12 cellular contexts compared by ENCODE assay signal in genomic region chr17:76238847-76239537, GRCh38. TPM values are rescaled to one million over a fixed set of nuclear protein-coding genes. Genes with fewer than 3 reads are reported as not detected.
DNase-seq lines count a peak whose midpoint lies in the region; ATAC-seq, FAIRE-seq and TF ChIP-seq lines count a peak whose summit lies in the region.
"Had no signal": no experiment of that assay in that cellular context is flagged by ENCODE, and none has a peak within 500 bp of the region (broad histone marks: within the 10 kb centered on the region; RNA-seq: fewer than 3 reads in every experiment).

No MANE protein-coding gene starts in this region.

- H3K9ac ChIP-seq in K562 (ENCODE audit: insufficient read depth in 1 of 2, low read depth in 2 of 2, low read length in 2 of 2) = peak overlapping the region; percentile 67 to 79; a peak in 1 of 4 replicates

- TSS peak; percentile 50 for BruUV-seq in K562 (replicated peaks; lab: Mats Ljungman, UMichigan)

- no peaks in the 10 kb centered on the region for H4K20me1 ChIP-seq in K562 (replicated peaks; ENCODE audit: control insufficient read depth, insufficient read depth, low read length)

- no peak for DNase-seq in CD4-positive, alpha-beta T cell
- DNase-seq in HAP-1 (ENCODE audit: low spot score in 2 of 2) = no peak
- DNase-seq in K562 (ENCODE audit: extremely low read depth in 1 of 4, low spot score in 3 of 4) = no peak
- no peak for DNase-seq in NCI-H2227 (lab: John Stamatoyannopoulos, UW; ENCODE audit: unreplicated experiment)
- DNase-seq in H7 = no peak
- DNase-seq: midbrain, RPMI8226 had no signal

- no peaks in the 10 kb centered on the region for H3K9me3 ChIP-seq in CD4-positive, alpha-beta T cell (ENCODE audit: control insufficient read depth, low read length)
- H3K9me3 ChIP-seq in HAP-1 (no peaks in the 10 kb centered on the region), K562 (replicated peaks; ENCODE audit: control insufficient read depth, insufficient read depth, low read depth, low read length) (no peaks in the 10 kb centered on the region)
- H3K9me3 ChIP-seq: thoracic aorta had no signal

- no peak overlapping the region for H3K27ac ChIP-seq in CD4-positive, alpha-beta T cell (ENCODE audit: low read depth, low read length)
- peak overlapping the region; percentile 85; the same call in 2 of the 3 replicates for H3K27ac ChIP-seq in K562 (ENCODE audit: extremely low read depth, low read depth, low read length)
- H3K27ac ChIP-seq: thoracic aorta had no signal

- ATAC-seq in CD4-positive, alpha-beta T cell (ENCODE audit: poor library complexity) = no peak
- ATAC-seq in K562 = peak; percentile 4; the same call in 1 of the 3 replicates
- no peak for ATAC-seq in GM21576 (IDR thresholded peaks at IDR 0.05; ENCODE audit: unreplicated experiment)
- ATAC-seq in SK-N-SH treated with all-trans-retinoic acid at 6 μM for 48 hours = no peak

- TF ChIP-seq CTCF in CD4-positive, alpha-beta T cell (IDR thresholded peaks at IDR 0.05) = no peak
- TF ChIP-seq CTCF in K562 (IDR thresholded peaks at IDR 0.05 in 2 of 3, conservative IDR thresholded peaks at IDR 0.05 in 1 of 3; ENCODE audit: insufficient read depth in 2 of 3, low read depth in 1 of 3, low read length in 3 of 3) (no peak), nephron (IDR thresholded peaks at IDR 0.05; ENCODE audit: unreplicated experiment in 3 of 3) (no peak)

- H3K27ac Mint-ChIP-seq in CD4-positive, alpha-beta T cell = peak overlapping the region; percentile 72
- peak overlapping the region; percentile 10 to 78 (median 19) for H3K27ac Mint-ChIP-seq in nephron

- POLR2A ChIA-PET in CD4-positive, alpha-beta T cell (lab: Charles Lee) = interaction anchor here (0.6 to 18.7 kb wide), 11 partner anchors 9 to 1225 kb away, joined by 3 to 394 read pairs (median 5); partner anchors contain the start of gene UBALD2
- POLR2A ChIA-PET in K562 (lab: Yijun Ruan, JAX) = interaction anchor here (0.5 to 4.8 kb wide), 13 partner anchors 10 to 329 kb away, joined by 3 to 42 read pairs (median 4); no protein-coding TSS in a partner anchor

- 9% methylated on average over 11 of the region's 11 CpGs for WGBS in K562 (ENCODE audit: insufficient coverage, low coverage, missing lambda C conversion rate)

- peaks cover 21% of the 10 kb centered on the region for H3K4me1 ChIP-seq in HAP-1
- peaks cover 27 to 36% of the 10 kb centered on the region in 2 experiments; a peak in 4 of 5 replicates for H3K4me1 ChIP-seq in K562 (replicated peaks in 1 of 2; ENCODE audit: control insufficient read depth in 2 of 2, insufficient read depth in 2 of 2, low read length in 2 of 2)

- TF ChIP-seq RAD21 in K562 (CRISPR knock-in tag; conservative IDR thresholded peaks at IDR 0.05 in 1 of 2, IDR thresholded peaks at IDR 0.05 in 1 of 2) = no peak

- no peaks in the 10 kb centered on the region for H3K9me1 ChIP-seq in K562 (ENCODE audit: control insufficient read depth, insufficient read depth, low read length)

- peaks cover 57% of the 10 kb centered on the region for H3K4me1 Mint-ChIP-seq in CD4-positive, alpha-beta T cell (ENCODE audit: low read depth)
- peaks cover 26% of the 10 kb centered on the region for H3K4me1 Mint-ChIP-seq in nephron

- H3K79me2 ChIP-seq in K562 (ENCODE audit: control insufficient read depth, insufficient read depth, low read length) = peaks cover 76% of the 10 kb centered on the region

- CTCF ChIA-PET in CD4-positive, alpha-beta T cell (lab: Charles Lee) = interaction anchor here (0.6 to 2.4 kb wide), 5 partner anchors 38 to 118 kb away, joined by 4 to 14 read pairs (median 6); partner anchors contain the start of gene FOXJ1
- CTCF ChIA-PET in K562 (lab: Yijun Ruan, JAX; ENCODE audit: low intra/inter-chr PET ratio) = no interaction called here

- H3K9me3 Mint-ChIP-seq in CD4-positive, alpha-beta T cell = no peaks in the 10 kb centered on the region
- no peaks in the 10 kb centered on the region for H3K9me3 Mint-ChIP-seq in nephron

- peak overlapping the region; percentile 75 for H3K4me2 ChIP-seq in K562 (ENCODE audit: insufficient read depth, low read length)

- in situ Hi-C loops in HAP-1 (cut with MboI; ENCODE audit: low sequenced_read_pairs) = no loop called here
- in situ Hi-C loops in K562 (cut with MboI) = no loop called here

- TF ChIP-seq POLR2A in K562 (conservative IDR thresholded peaks at IDR 0.05) = no peak

- no peaks in the 10 kb centered on the region for H3K27me3 ChIP-seq in CD4-positive, alpha-beta T cell (ENCODE audit: control insufficient read depth, insufficient read depth, low read length)
- H3K27me3 ChIP-seq in HAP-1 (ENCODE audit: low read depth) (no peaks in the 10 kb centered on the region), K562 (ENCODE audit: control insufficient read depth in 2 of 2, insufficient read depth in 2 of 2, low read length in 2 of 2) (no peaks in the 10 kb centered on the region), H7 (ENCODE audit: control insufficient read depth, insufficient read depth, low read length) (peaks cover 42% of the 10 kb centered on the region)

- TF ChIP-seq EP300 in K562 (IDR thresholded peaks at IDR 0.05; ENCODE audit: low read length) = no peak

- intact Hi-C loops in CD4-positive, alpha-beta T cell (cut with DNase I, micrococcal nuclease) = loop anchor here in 1 of 2 experiments (5.0 kb wide), 1 partner anchor 42 kb away; no protein-coding TSS in a partner anchor
- intact Hi-C loops in K562 (cut with micrococcal nuclease) = loop anchor here (2.0 to 5.0 kb wide), 2 partner anchors 30 to 57 kb away; no protein-coding TSS in a partner anchor

- H2AFZ ChIP-seq in K562 (ENCODE audit: low read depth, low read length) = no peak overlapping the region; the same call in 1 of the 2 replicates

- peak; percentile 23 for FAIRE-seq in K562 (lab: Jason Lieb, UNC)
- FAIRE-seq: bronchial epithelial cell had no signal

- H3K27me3 Mint-ChIP-seq in CD4-positive, alpha-beta T cell = no peaks in the 10 kb centered on the region
- H3K27me3 Mint-ChIP-seq in nephron (ENCODE audit: low read depth) = peaks cover 31% of the 10 kb centered on the region

- H3K4me3 Mint-ChIP-seq in CD4-positive, alpha-beta T cell = peak overlapping the region; percentile 87
- H3K4me3 Mint-ChIP-seq in nephron = peak overlapping the region; percentile 79 to 90 (median 87)

- peaks cover 4% of the 10 kb centered on the region for H3K36me3 Mint-ChIP-seq in CD4-positive, alpha-beta T cell (ENCODE audit: low read depth)
- no peaks in the 10 kb centered on the region for H3K36me3 Mint-ChIP-seq in nephron (ENCODE audit: low read depth)

- peak overlapping the region; percentile 40 for H3K4me3 ChIP-seq in HAP-1
- peak overlapping the region; percentile 51 for H3K4me3 ChIP-seq in K562
- H3K4me3 ChIP-seq in H7 (ENCODE audit: insufficient read depth, low read depth, low read length) = no peak overlapping the region

- H3K36me3 ChIP-seq in HAP-1 (replicated peaks) (no peaks in the 10 kb centered on the region), K562 (ENCODE audit: control insufficient read depth, insufficient read depth, low read length) (0 out of 3 replicates have a peak, but pooled peaks cover 3% of the 10 kb centered on the region), H7 (replicated peaks; ENCODE audit: control insufficient read depth, insufficient read depth, low read length) (no peaks in the 10 kb centered on the region)
- H3K36me3 ChIP-seq: thoracic aorta had no signal

TF ChIP-seq in K562, 482 proteins besides CTCF, POLR2A, EP300 and RAD21 (continues in another document):
- TF ChIP-seq CBX3 (IDR thresholded peaks at IDR 0.05; ENCODE audit: borderline replicate concordance in 1 of 2, low read length in 2 of 2) = no peak

RNA-seq across cellular contexts. Expression of gene RNF157, which starts 1.3 kb away (rescaled TPM):
- total RNA-seq in CD4-positive, alpha-beta T cell = 10 to 100 TPM; 18.5 to 21.1 TPM
- total RNA-seq in K562 (2011; cell fraction: chromatin; rRNA removed; ENCODE audit: low replicate concordance) = 105 and 114 TPM in 2 replicates
- 43.7 and 60.5 TPM in 2 replicates for total RNA-seq in K562 (2011; cell fraction: nucleolus; rRNA removed)
- total RNA-seq in K562 (2011; cell fraction: nucleoplasm; rRNA removed) = 85.8 and 127 TPM in 2 replicates
- total RNA-seq in K562 (2014; rRNA removed) (12.7 and 21.6 TPM in 2 replicates), K562 (2014; rRNA removed; fragmentation: Illumina TruSeq; extraction: Trizol) (16.3 and 17.9 TPM in 2 replicates), K562 (2015; rRNA removed; fragmentation: Illumina TruSeq; extraction: Trizol) (28.2 and 28.7 TPM in 2 replicates), K562 (2021) (28.6 and 29.0 TPM in 2 replicates)
- polyA plus RNA-seq in K562 (2011; rRNA removed) (30.5 and 37.8 TPM in 2 replicates), K562 (2014; fragmentation: Illumina TruSeq; extraction: Trizol) (29.0 and 31.7 TPM in 2 replicates), K562 (2014; fragmentation: Nextera tagmentation; extraction: Ambion mirVana) (10 to 100 TPM in 1 of 2 experiments, 1 to 10 TPM in 1; 8.1 to 12.7 TPM), K562 (2014; rRNA removed) (20.8 and 26.3 TPM in 2 replicates)
- polyA plus RNA-seq in K562 (2011; cell fraction: cytosol; rRNA removed) = 29.5 and 33.1 TPM in 2 replicates
- polyA plus RNA-seq in K562 (2011; cell fraction: nucleus; rRNA removed) = 28.4 and 36.3 TPM in 2 replicates
- 21.3 and 53.9 TPM in 2 replicates for polyA plus RNA-seq in K562 (2012)
- polyA minus RNA-seq in K562 (2011; rRNA and poly(A)+ RNA removed) = 40.3 and 41.8 TPM in 2 replicates
- 30.4 and 40.2 TPM in 2 replicates for polyA minus RNA-seq in K562 (2011; cell fraction: cytosol; rRNA and poly(A)+ RNA removed)
- polyA minus RNA-seq in K562 (2011; cell fraction: nucleus; rRNA and poly(A)+ RNA removed) = 13.2 and 28.3 TPM in 2 replicates
- 4.2 and 5.6 TPM in 2 replicates for total RNA-seq in H7 (2014; rRNA removed; shearing (Covaris generic))
- total RNA-seq: bronchial epithelial cell had no signal

RNA-seq across cellular contexts. Expression of gene UBALD2, which starts 26.2 kb away (rescaled TPM):
- 100 to 1,000 TPM; 253 to 265 TPM for total RNA-seq in CD4-positive, alpha-beta T cell
- 10.6 and 25.5 TPM in 2 replicates for total RNA-seq in K562 (2011; cell fraction: chromatin; rRNA removed; ENCODE audit: low replicate concordance)
- total RNA-seq in K562 (2011; cell fraction: nucleolus; rRNA removed) = 27.3 and 33.0 TPM in 2 replicates
- total RNA-seq in K562 (2011; cell fraction: nucleoplasm; rRNA removed) = 22.7 and 24.3 TPM in 2 replicates
- total RNA-seq in K562 (2014; rRNA removed) (43.1 and 52.7 TPM in 2 replicates), K562 (2014; rRNA removed; fragmentation: Illumina TruSeq; extraction: Trizol) (5.8 and 7.6 TPM in 2 replicates), K562 (2015; rRNA removed; fragmentation: Illumina TruSeq; extraction: Trizol) (21.9 and 25.3 TPM in 2 replicates), K562 (2021) (85.3 and 94.1 TPM in 2 replicates)
- polyA plus RNA-seq in K562 (2011; rRNA removed) (46.6 and 79.6 TPM in 2 replicates), K562 (2014; fragmentation: Illumina TruSeq; extraction: Trizol) (17.4 and 39.3 TPM in 2 replicates), K562 (2014; fragmentation: Nextera tagmentation; extraction: Ambion mirVana) (1 to 10 TPM; 2.3 to 3.9 TPM), K562 (2014; rRNA removed) (40.6 and 46.5 TPM in 2 replicates)
- polyA plus RNA-seq in K562 (2011; cell fraction: cytosol; rRNA removed) = 34.5 and 74.0 TPM in 2 replicates
- polyA plus RNA-seq in K562 (2011; cell fraction: nucleus; rRNA removed) = 55.6 and 56.6 TPM in 2 replicates
- 62.8 and 75.4 TPM in 2 replicates for polyA plus RNA-seq in K562 (2012)
- polyA minus RNA-seq in K562 (2011; rRNA and poly(A)+ RNA removed) = 8.0 and 8.5 TPM in 2 replicates
- 32.8 and 59.0 TPM in 2 replicates for polyA minus RNA-seq in K562 (2011; cell fraction: cytosol; rRNA and poly(A)+ RNA removed)
- 8.1 and 9.6 TPM in 2 replicates for polyA minus RNA-seq in K562 (2011; cell fraction: nucleus; rRNA and poly(A)+ RNA removed)
- total RNA-seq in H7 (2014; rRNA removed; shearing (Covaris generic)) = 21.3 and 24.8 TPM in 2 replicates
